9 cellular contexts compared by ENCODE assay signal in the genomic region with DNA sequence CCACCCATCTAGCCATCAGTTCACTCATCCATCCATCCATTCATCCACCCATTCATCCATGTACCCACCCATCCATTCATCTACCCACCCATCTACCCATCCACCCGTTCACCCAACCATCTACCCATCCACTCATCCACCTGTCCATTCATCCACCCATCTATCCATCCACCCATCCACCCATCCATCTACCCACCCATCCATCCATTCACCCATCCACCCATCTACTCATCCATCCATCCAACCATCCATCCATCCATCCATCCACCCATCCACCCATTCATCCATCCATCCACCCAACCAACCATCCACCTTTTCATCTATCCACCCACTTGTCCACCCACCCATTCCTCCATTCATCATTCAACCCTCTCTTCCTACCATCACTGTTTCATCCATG.
"Had no signal": no experiment of that assay in that cellular context is flagged by ENCODE, and none has a peak within 500 bp of the region (broad histone marks: within the 10 kb centered on the region; RNA-seq: fewer than 3 reads in every experiment).

No MANE protein-coding gene starts in this region.

- H3K9me3 Mint-ChIP-seq: GM23338 had no signal

- H3K9ac ChIP-seq: KMS-11 had no signal

- H3K36me3 ChIP-seq: HAP-1 had no signal

- FAIRE-seq: HepG2 had no signal

- H3K4me3 ChIP-seq: GM23338, HAP-1 had no signal

- ATAC-seq: GM23338, HCT116, HepG2 had no signal

- H3K9me3 ChIP-seq: HAP-1 had no signal

- H3K4me3 Mint-ChIP-seq: GM23338 had no signal

- DNase-seq: H7, Karpas-422, KBM-7 had no signal

- H3K4me2 ChIP-seq: GM23338, KMS-11 had no signal

- H3K27ac ChIP-seq: HL-60, KMS-11 had no signal

- H2AFZ ChIP-seq: GM23338 had no signal

- H3K27ac Mint-ChIP-seq: GM23338 had no signal
